Comparison of ENCODE assay signal across 22 cellular contexts in genomic region chr2:41827354-41827971, GRCh38.
"Had no signal": no experiment of that assay in that cellular context is flagged by ENCODE, and none has a peak within 500 bp of the region (broad histone marks: within the 10 kb centered on the region; RNA-seq: fewer than 3 reads in every experiment).

No MANE protein-coding gene starts in this region.

- H3K4me1 ChIP-seq: heart right ventricle, lower lobe of right lung, neural progenitor cell, upper lobe of right lung had no signal

- DNase-seq: activated CD4-positive, alpha-beta T cell treated with anti-CD3 and anti-CD28 coated beads for 4 hours; activated CD4-positive, alpha-beta T cell treated with anti-CD3 and anti-CD28 coated beads, Interleukin-2, amount 50 U/mL, for 48 hours; activated CD4-positive, CD25-positive, alpha-beta regulatory T cell; activated CD8-positive, alpha-beta memory T cell treated with anti-CD3 and anti-CD28 coated beads, Interleukin-2, amount 50 U/mL, for 48 hours; activated naive CD4-positive, alpha-beta T cell treated with Interleukin-2 at 50 U/mL for 16 hours; activated naive CD8-positive, alpha-beta T cell treated with anti-CD3 and anti-CD28 coated beads for 36 hours; activated T-cell treated with anti-CD3 and anti-CD28 coated beads, Interleukin-2, amount 50 U/mL, for 48 hours; cerebellar nuclear complex; heart right ventricle; lower lobe of right lung; naive thymus-derived CD8-positive, alpha-beta T cell; stimulated activated CD4-positive, alpha-beta T cell treated with anti-CD3 and anti-CD28 coated beads, Interleukin-2, amount 100 ng/mL, for 48 hours; stimulated activated naive CD4-positive, alpha-beta T cell; T1000; upper lobe of right lung had no signal

- H3K27ac Mint-ChIP-seq: activated naive CD8-positive, alpha-beta T cell treated with anti-CD3 and anti-CD28 coated beads for 36 hours; naive thymus-derived CD8-positive, alpha-beta T cell; neural progenitor cell; progenitor cell of endocrine pancreas; T-helper 1 cell treated with Interleukin-12 subunit alpha and Interleukin-12 subunit beta and Interleukin-4 antibody, amounts not matched to agents 30 μg/mL and 1 μg/mL, for 36 hours had no signal

- H3K9me3 ChIP-seq: heart right ventricle, lower lobe of right lung, thoracic aorta, upper lobe of right lung had no signal

- H3K4me3 Mint-ChIP-seq: activated naive CD8-positive, alpha-beta T cell treated with anti-CD3 and anti-CD28 coated beads for 36 hours; naive thymus-derived CD8-positive, alpha-beta T cell; neural progenitor cell; T-helper 1 cell treated with Interleukin-12 subunit alpha and Interleukin-12 subunit beta and Interleukin-4 antibody, amounts not matched to agents 30 μg/mL and 1 μg/mL, for 36 hours had no signal

- H3K9ac ChIP-seq: neural progenitor cell had no signal

- H3K4me3 ChIP-seq: coronary artery, heart right ventricle, lower lobe of right lung, neural progenitor cell, thoracic aorta, upper lobe of right lung had no signal

- H3K4me2 ChIP-seq: neural progenitor cell had no signal

- ATAC-seq: heart right ventricle; left lobe of liver; lower lobe of right lung; naive thymus-derived CD8-positive, alpha-beta T cell; upper lobe of right lung had no signal

- H3K27ac ChIP-seq: coronary artery, epithelial cell of prostate, heart right ventricle, lower lobe of right lung, neural progenitor cell, thoracic aorta, upper lobe of right lung had no signal

- H3K4me1 Mint-ChIP-seq: activated naive CD8-positive, alpha-beta T cell treated with anti-CD3 and anti-CD28 coated beads for 36 hours; naive thymus-derived CD8-positive, alpha-beta T cell; neural progenitor cell had no signal

- H3K36me3 ChIP-seq: heart right ventricle, lower lobe of right lung, neural progenitor cell, thoracic aorta, upper lobe of right lung had no signal

- H2AFZ ChIP-seq: neural progenitor cell had no signal

- H3K9me3 Mint-ChIP-seq: activated naive CD8-positive, alpha-beta T cell treated with anti-CD3 and anti-CD28 coated beads for 36 hours; neural progenitor cell; T-helper 1 cell treated with Interleukin-12 subunit alpha and Interleukin-12 subunit beta and Interleukin-4 antibody, amounts not matched to agents 30 μg/mL and 1 μg/mL, for 36 hours had no signal

- H3K27me3 Mint-ChIP-seq: progenitor cell of endocrine pancreas had no signal

- H3K27me3 ChIP-seq: upper lobe of right lung had no signal

- H3K36me3 Mint-ChIP-seq: activated naive CD8-positive, alpha-beta T cell treated with anti-CD3 and anti-CD28 coated beads for 36 hours; naive thymus-derived CD8-positive, alpha-beta T cell; neural progenitor cell had no signal
